In genomic region chrX:99933865-99934264, GRCh38 we compare ENCODE assay signal across 8 cellular contexts.
"Had no signal": no experiment of that assay in that cellular context is flagged by ENCODE, and none has a peak within 500 bp of the region (broad histone marks: within the 10 kb centered on the region; RNA-seq: fewer than 3 reads in every experiment).

No MANE protein-coding gene starts in this region.

- ATAC-seq: GM12878 had no signal

- DNase-seq: GDM1, GF-D8 had no signal

- H3K4me3 ChIP-seq: GM12878 had no signal

- FAIRE-seq: G401.6, GM12878, GM12891, GM12892, GM18507, GM19239 had no signal
